ENCODE assay signal across 1 cellular context in the genomic region with DNA sequence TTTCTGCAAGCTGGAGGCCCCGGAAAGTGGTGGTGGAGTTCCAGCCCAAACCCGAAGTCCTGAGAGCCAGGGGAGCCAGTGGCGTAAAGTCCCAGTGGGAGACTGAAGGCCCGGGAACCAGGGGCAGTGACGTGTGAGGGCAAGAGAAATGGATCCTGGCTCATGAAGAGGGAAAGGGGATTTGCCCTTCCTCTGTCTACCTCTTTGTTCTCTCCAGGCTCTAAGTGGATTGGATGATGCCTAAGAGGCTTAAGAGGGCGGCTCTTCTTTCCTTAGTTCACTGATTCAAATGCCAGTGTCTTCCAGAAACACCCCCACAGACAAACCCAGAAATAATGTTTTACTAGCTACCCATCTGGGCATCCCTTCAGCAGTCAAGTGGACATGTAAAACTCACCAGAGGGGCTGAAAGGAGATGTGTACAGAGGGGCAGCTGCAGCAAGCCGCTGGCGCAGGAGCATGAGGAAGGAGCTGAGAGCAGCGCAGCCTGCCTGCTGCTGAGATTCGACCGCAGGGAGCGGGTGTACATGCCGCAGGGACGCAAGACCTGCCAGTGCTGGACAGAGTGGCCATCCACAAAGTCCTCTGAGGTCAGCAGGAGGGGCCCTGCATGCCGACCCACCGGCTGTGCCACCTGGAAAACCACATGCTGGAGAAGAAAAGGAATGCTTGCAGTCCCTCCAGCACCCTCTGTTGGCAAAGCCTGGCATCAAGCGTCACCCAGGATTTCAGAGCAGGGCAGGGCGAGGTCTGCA.
TF ChIP-seq lines count a peak whose summit lies in the region.

No MANE protein-coding gene starts in this region.

TF ChIP-seq in IMR-90, 13 proteins besides CTCF, POLR2A, EP300 and RAD21 (continued from another document):
- no peak for TF ChIP-seq BHLHE40 (IDR thresholded peaks at IDR 0.05; ENCODE audit: low read depth, low read length)
- TF ChIP-seq ELK1 (IDR thresholded peaks at IDR 0.05; ENCODE audit: borderline replicate concordance, low read depth, low read length), result no peak
- TF ChIP-seq NFE2L2 (IDR thresholded peaks at IDR 0.05; ENCODE audit: low read depth, low read length), result no peak
TF ChIP-seq in IMR-90: peak in this region for 1.
